ENCODE assay signal across 9 cellular contexts in the genomic region with DNA sequence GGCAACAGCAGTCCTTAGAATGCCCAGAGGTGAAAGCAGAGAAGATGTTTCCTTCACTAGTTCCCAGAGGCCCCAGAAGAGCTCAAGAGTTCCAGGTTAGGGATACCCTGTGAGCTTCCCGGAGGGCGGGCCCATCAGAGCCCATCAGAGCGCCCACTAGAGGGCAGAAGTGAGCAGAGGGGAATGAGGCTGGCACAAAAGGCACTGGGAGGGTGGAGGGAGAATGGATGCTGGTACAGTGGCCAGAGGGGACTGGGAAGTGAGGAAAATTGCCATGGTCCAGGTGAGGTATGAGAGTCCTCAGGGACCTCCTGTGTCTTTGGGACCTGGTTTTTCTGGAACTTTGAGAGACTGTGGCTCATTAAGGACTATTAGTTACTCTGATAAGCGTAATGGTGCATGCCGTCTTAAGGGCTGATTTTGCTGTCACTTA. TPM values are rescaled to one million over a fixed set of nuclear protein-coding genes. Genes with fewer than 3 reads are reported as not detected.
DNase-seq lines count a peak whose midpoint lies in the region; ATAC-seq, FAIRE-seq and TF ChIP-seq lines count a peak whose summit lies in the region.
"Had no signal": no experiment of that assay in that cellular context is flagged by ENCODE, and none has a peak within 500 bp of the region (broad histone marks: within the 10 kb centered on the region; RNA-seq: fewer than 3 reads in every experiment).

No MANE protein-coding gene starts in this region.

- no peak for FAIRE-seq in small intestine (lab: Jason Lieb, UNC)

- DNase-seq in activated CD4-positive, CD25-positive, alpha-beta regulatory T cell (lab: John Stamatoyannopoulos, UW), result peak in 3 of 4 experiments; percentile 2 to 21 (median 4)
- DNase-seq in LNCaP clone FGC (ENCODE audit: low read depth) (no peak), endothelial cell (ENCODE audit: low spot score) (peak; percentile 75), small intestine (peak; percentile 46), NCI-H446 treated with DMSO at 0.1 percent for 48 hours (lab: John Stamatoyannopoulos, UW) (no peak)
- peak; percentile 52 for DNase-seq in activated CD4-positive, alpha-beta T cell treated with anti-CD3 and anti-CD28 coated beads, Interleukin-2, amount 50 U/mL, for 1 hour

- H3K27me3 Mint-ChIP-seq in endothelial cell (ENCODE audit: unreplicated experiment), result no peaks in the 10 kb centered on the region

- no peaks in the 10 kb centered on the region for H3K36me3 Mint-ChIP-seq in endothelial cell (ENCODE audit: low read depth, unreplicated experiment)

- 38 to 58% (median 41%) methylated on average over 5 of the region's 5 CpGs for WGBS in small intestine, 3 donors

- no peaks in the 10 kb centered on the region for H3K36me3 ChIP-seq in small intestine (ENCODE audit: control insufficient read depth in 2 of 2, insufficient read depth in 2 of 2, low read length in 2 of 2)

- H3K4me1 Mint-ChIP-seq in endothelial cell (ENCODE audit: unreplicated experiment), result no peaks in the 10 kb centered on the region

- no peak for ATAC-seq in activated CD4-positive, CD25-positive, alpha-beta regulatory T cell treated with anti-CD3 and anti-CD28 coated beads, Interleukin-2, amount 50 U/mL, for 24 hours
- no peak for ATAC-seq in HG03045 (IDR thresholded peaks at IDR 0.05; ENCODE audit: unreplicated experiment)

- H3K4me3 ChIP-seq in LNCaP clone FGC (ENCODE audit: low read depth, low read length) (no peak overlapping the region), small intestine (ENCODE audit: low read depth in 1 of 2, low read length in 2 of 2) (no peak overlapping the region)

- H3K27ac ChIP-seq in small intestine (ENCODE audit: low read depth in 1 of 2, low read length in 1 of 2), result no peak overlapping the region

- H3K27ac Mint-ChIP-seq in endothelial cell (ENCODE audit: unreplicated experiment), result no peak overlapping the region

- peak; percentile 74 for TF ChIP-seq CTCF in LNCaP clone FGC (IDR thresholded peaks at IDR 0.05; ENCODE audit: control insufficient read depth, extremely low read depth, insufficient read depth)
- TF ChIP-seq CTCF in endothelial cell (IDR thresholded peaks at IDR 0.05; ENCODE audit: unreplicated experiment), result peak; percentile 79

- H3K9me3 Mint-ChIP-seq in endothelial cell (ENCODE audit: unreplicated experiment), result no peaks in the 10 kb centered on the region

- peaks cover 0 to 9% of the 10 kb centered on the region in 2 donors for H3K27me3 ChIP-seq in small intestine (ENCODE audit: control insufficient read depth in 2 of 2, insufficient read depth in 2 of 2, low read length in 2 of 2)

- no peaks in the 10 kb centered on the region for H3K4me1 ChIP-seq in small intestine (ENCODE audit: control insufficient read depth in 2 of 2, insufficient read depth in 1 of 2, low read depth in 1 of 2, low read length in 1 of 2)

- no peak overlapping the region for H3K4me3 Mint-ChIP-seq in endothelial cell (ENCODE audit: unreplicated experiment)

- H3K9me3 ChIP-seq in small intestine (ENCODE audit: control insufficient read depth, low read depth), result no peaks in the 10 kb centered on the region

RNA-seq across cellular contexts. Expression of gene LINC00237, which starts 57.3 kb away (rescaled TPM):
- not detected for total RNA-seq in endothelial cell (ENCODE audit: unreplicated experiment)
- not detected for polyA plus RNA-seq in small intestine
- total RNA-seq: fibroblast of lung had no signal
- polyA plus RNA-seq: fibroblast of lung had no signal

Comparison
In these comparisons a context has a peak if more than half of its experiments do, and no peak if none do; other contexts are left out.
1. DNase-seq: peak in activated CD4-positive, CD25-positive, alpha-beta regulatory T cell (3 of 4), activated CD4-positive, alpha-beta T cell treated with anti-CD3 and anti-CD28 coated beads, Interleukin-2, amount 50 U/mL, for 1 hour (single experiment), endothelial cell (single experiment) and small intestine (single experiment); none in LNCaP clone FGC (single experiment) and NCI-H446 treated with DMSO at 0.1 percent for 48 hours (single experiment).